14 cellular contexts compared by ENCODE assay signal in the genomic region with DNA sequence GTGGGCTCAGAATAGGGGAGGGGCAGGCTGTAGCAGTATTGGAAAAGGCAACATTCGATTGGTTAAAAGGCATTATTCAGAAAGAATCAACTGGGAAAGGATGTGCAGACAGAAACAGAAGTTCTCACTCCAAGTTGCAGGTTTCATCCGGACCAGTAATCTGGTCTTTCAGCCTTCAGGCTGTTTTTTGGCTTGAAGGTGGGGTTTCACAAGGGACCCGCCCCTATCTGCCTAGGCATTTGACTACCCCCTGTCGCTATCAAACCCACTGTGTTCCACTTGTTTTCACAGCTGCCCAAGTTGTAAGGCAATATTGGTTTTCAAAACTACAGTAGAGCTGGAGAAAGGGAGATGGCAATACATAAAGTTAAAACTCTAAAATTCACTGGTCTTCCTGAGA.
"Had no signal": no experiment of that assay in that cellular context is flagged by ENCODE, and none has a peak within 500 bp of the region (broad histone marks: within the 10 kb centered on the region; RNA-seq: fewer than 3 reads in every experiment).

No MANE protein-coding gene starts in this region.

- H3K27me3 ChIP-seq: gastrocnemius medialis, heart right ventricle, ovary, stomach, thyroid gland, vagina had no signal

- H3K4me3 Mint-ChIP-seq: activated CD8-positive, alpha-beta T cell treated with anti-CD3 and anti-CD28 coated beads, Interleukin-2, amount 10 ng/mL, durations not matched to agents 7 days and 5 days; activated T-helper 1 cell treated with anti-CD3 and anti-CD28 coated beads, Interleukin-12 subunit alpha, Interleukin-12 subunit beta, Interleukin-2, Interleukin-4 antibody, amounts not matched to agents 30 ng/mL and 10 ng/mL and 1 ng/mL, durations not matched to agents 14 hours and 24 hours and 36 hours; mesothelial cell of epicardium; naive B cell; T-cell had no signal

- H3K27ac Mint-ChIP-seq: activated CD8-positive, alpha-beta T cell treated with anti-CD3 and anti-CD28 coated beads, Interleukin-2, amount 10 ng/mL, durations not matched to agents 7 days and 5 days; activated T-helper 1 cell treated with anti-CD3 and anti-CD28 coated beads, Interleukin-12 subunit alpha, Interleukin-12 subunit beta, Interleukin-2, Interleukin-4 antibody, amounts not matched to agents 30 ng/mL and 10 ng/mL and 1 ng/mL, durations not matched to agents 14 hours and 24 hours and 36 hours; mesothelial cell of epicardium; naive B cell; T-cell had no signal

- H3K27me3 Mint-ChIP-seq: naive B cell, T-cell had no signal

- H3K36me3 ChIP-seq: ovary, vagina had no signal

- ATAC-seq: activated CD8-positive, alpha-beta T cell treated with anti-CD3 and anti-CD28 coated beads, Interleukin-2, amount 10 ng/mL, durations not matched to agents 7 days and 5 days; gastrocnemius medialis; T-cell had no signal

- H3K4me1 ChIP-seq: gastrocnemius medialis, vagina had no signal

- H3K4me1 Mint-ChIP-seq: naive B cell, T-cell had no signal

- H3K4me3 ChIP-seq: gastrocnemius medialis, heart right ventricle, ovary, skin epidermis, stomach, thyroid gland, vagina had no signal

- H3K27ac ChIP-seq: gastrocnemius medialis, ovary, stomach, thyroid gland, vagina had no signal

- DNase-seq: activated CD4-positive, alpha-beta T cell treated with anti-CD3 and anti-CD28 coated beads for 48 hours; activated CD8-positive, alpha-beta T cell treated with anti-CD3 and anti-CD28 coated beads, Interleukin-2, amount 10 ng/mL, durations not matched to agents 7 days and 5 days; activated naive CD4-positive, alpha-beta T cell; gastrocnemius medialis; naive B cell; stomach; T-cell; thyroid gland had no signal

- H3K9me3 ChIP-seq: gastrocnemius medialis, ovary, stomach, thyroid gland, vagina had no signal
